In genomic region chr7:129470411-129470810, GRCh38 we compare ENCODE assay signal across 29 cellular contexts. TPM values are rescaled to one million over a fixed set of nuclear protein-coding genes. Genes with fewer than 3 reads are reported as not detected.
"Had no signal": no experiment of that assay in that cellular context is flagged by ENCODE, and none has a peak within 500 bp of the region (broad histone marks: within the 10 kb centered on the region; RNA-seq: fewer than 3 reads in every experiment).

No MANE protein-coding gene starts in this region.

- H3K27ac Mint-ChIP-seq: activated naive CD8-positive, alpha-beta T cell treated with anti-CD3 and anti-CD28 coated beads for 36 hours; natural killer cell treated with Interleukin-12 subunit alpha and Interleukin-12 subunit beta and Interleukin-15 and Interleukin-18, amount 100 ng/mL, for 72 hours; WTC11 had no signal

- H3K4me3 Mint-ChIP-seq: activated naive CD8-positive, alpha-beta T cell treated with anti-CD3 and anti-CD28 coated beads for 36 hours; natural killer cell treated with Interleukin-12 subunit alpha and Interleukin-12 subunit beta and Interleukin-15 and Interleukin-18, amount 100 ng/mL, for 72 hours; WTC11 had no signal

- H3K27me3 ChIP-seq: adrenal gland, body of pancreas, colonic mucosa, right lobe of liver, testis, transverse colon had no signal

- H3K36me3 ChIP-seq: adrenal gland, colonic mucosa, neutrophil, right lobe of liver, transverse colon had no signal

- H3K36me3 Mint-ChIP-seq: natural killer cell treated with Interleukin-12 subunit alpha and Interleukin-12 subunit beta and Interleukin-15 and Interleukin-18, amount 100 ng/mL, for 72 hours had no signal

- DNase-seq: activated CD4-positive, alpha-beta T cell treated with anti-CD3 and anti-CD28 coated beads for 1 hour; activated naive CD4-positive, alpha-beta T cell treated with Interleukin-2 at 50 U/mL for 16 hours; activated naive CD8-positive, alpha-beta T cell treated with anti-CD3 and anti-CD28 coated beads for 36 hours; activated T-cell treated with anti-CD3 and anti-CD28 coated beads for 4 hours; adrenal gland; aorta; body of pancreas; cerebellar nuclear complex; colonic mucosa; effector CD8-positive, alpha-beta T cell; kidney glomerular epithelial cell; mucosa of descending colon; right lobe of liver; stimulated activated CD4-positive, alpha-beta T cell treated with anti-CD3 and anti-CD28 coated beads, Interleukin-2, amount 100 ng/mL, for 48 hours; stimulated activated naive CD4-positive, alpha-beta T cell treated with Interleukin-2 at 50 U/mL for 16 hours; T-helper 2 cell; testis; transverse colon had no signal

- H3K27ac ChIP-seq: adrenal gland, body of pancreas, colonic mucosa, neutrophil, right lobe of liver, testis, transverse colon had no signal

- ATAC-seq: body of pancreas; left lobe of liver; mucosa of descending colon; natural killer cell treated with Interleukin-12 subunit alpha and Interleukin-12 subunit beta and Interleukin-15 and Interleukin-18, amount 100 ng/mL, for 72 hours; right lobe of liver had no signal

- H3K9me3 ChIP-seq: adrenal gland, body of pancreas, colonic mucosa, mucosa of descending colon, neutrophil, right lobe of liver, testis, transverse colon had no signal

- H3K27me3 Mint-ChIP-seq: activated naive CD8-positive, alpha-beta T cell treated with anti-CD3 and anti-CD28 coated beads for 36 hours; natural killer cell treated with Interleukin-12 subunit alpha and Interleukin-12 subunit beta and Interleukin-15 and Interleukin-18, amount 100 ng/mL, for 72 hours had no signal

- H3K4me1 Mint-ChIP-seq: activated naive CD8-positive, alpha-beta T cell treated with anti-CD3 and anti-CD28 coated beads for 36 hours had no signal

- H3K9me3 Mint-ChIP-seq: activated naive CD8-positive, alpha-beta T cell treated with anti-CD3 and anti-CD28 coated beads for 36 hours; natural killer cell treated with Interleukin-12 subunit alpha and Interleukin-12 subunit beta and Interleukin-15 and Interleukin-18, amount 100 ng/mL, for 72 hours had no signal

- H3K4me3 ChIP-seq: adrenal gland, body of pancreas, colonic mucosa, lung, mucosa of descending colon, right lobe of liver, testis, transverse colon had no signal

- H3K4me1 ChIP-seq: adrenal gland, body of pancreas, colonic mucosa, right lobe of liver had no signal

RNA-seq across cellular contexts. Expression of gene SMKR1, which starts 31.9 kb away (rescaled TPM):
- total RNA-seq: aorta, epithelial cell of proximal tubule, left lobe of liver, mesenteric fat pad, mucosa of descending colon, osteocyte, posterior vena cava, right lobe of liver, skeletal muscle tissue, transverse colon, urinary bladder had no signal
